ENCODE assay signal across 1 cellular context in genomic region chr17:42612013-42612412, GRCh38.
TF ChIP-seq lines count a peak whose summit lies in the region.

No MANE protein-coding gene starts in this region.

TF ChIP-seq in HCT116, 20 proteins besides CTCF, POLR2A, EP300 and RAD21:
- TF ChIP-seq POLR2AphosphoS5 (IDR thresholded peaks at IDR 0.05; ENCODE audit: low read depth, low read length) (no peak), CBX3 (IDR thresholded peaks at IDR 0.05; ENCODE audit: low read depth) (no peak), YY1 (IDR thresholded peaks at IDR 0.05; ENCODE audit: extremely low read depth, insufficient replicate concordance, low read depth, low read length) (no peak)
- TF ChIP-seq, protein P1, sequence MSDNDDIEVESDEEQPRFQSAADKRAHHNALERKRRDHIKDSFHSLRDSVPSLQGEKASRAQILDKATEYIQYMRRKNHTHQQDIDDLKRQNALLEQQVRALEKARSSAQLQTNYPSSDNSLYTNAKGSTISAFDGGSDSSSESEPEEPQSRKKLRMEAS (IDR thresholded peaks at IDR 0.05): no peak
TF ChIP-seq in HCT116: peak in this region for 0.
